Comparison of ENCODE assay signal across 34 cellular contexts in genomic region chr12:113896841-113897240, GRCh38.
"Had no signal": no experiment of that assay in that cellular context is flagged by ENCODE, and none has a peak within 500 bp of the region (broad histone marks: within the 10 kb centered on the region; RNA-seq: fewer than 3 reads in every experiment).

No MANE protein-coding gene starts in this region.

- H3K27me3 ChIP-seq: MG63 had no signal

- H3K9me3 ChIP-seq: MG63 had no signal

- H3K36me3 ChIP-seq: MG63 had no signal

- H3K4me3 ChIP-seq: MG63 had no signal

- DNase-seq: Karpas-422, Kasumi-1, MG63, MM.1S, MV-4-11, NCI-H1048, NCI-H1092, NCI-H1092 treated with DMSO at 0.1 percent for 48 hours, NCI-H1105, NCI-H1105 treated with DMSO at 0.1 percent for 48 hours, NCI-H1417 treated with DMSO at 0.1 percent for 48 hours, NCI-H1436, NCI-H1436 treated with DMSO at 0.1 percent for 48 hours, NCI-H146, NCI-H1694, NCI-H1694 treated with DMSO at 0.1 percent for 48 hours, NCI-H187, NCI-H187 treated with DMSO at 0.1 percent for 48 hours, NCI-H1930, NCI-H2029, NCI-H2029 treated with DMSO at 0.1 percent for 48 hours, NCI-H2081, NCI-H2081 treated with DMSO at 0.1 percent for 48 hours, NCI-H2107, NCI-H2171, NCI-H2171 treated with DMSO at 0.1 percent for 48 hours, NCI-H2227 treated with DMSO at 0.1 percent for 48 hours, NCI-H226, NCI-H345, NCI-H446, NCI-H446 treated with DMSO at 0.1 percent for 48 hours, NCI-H510A, NCI-H510A treated with DMSO at 0.1 percent for 48 hours, NCI-H524 had no signal
